27 cellular contexts compared by ENCODE assay signal in the genomic region with DNA sequence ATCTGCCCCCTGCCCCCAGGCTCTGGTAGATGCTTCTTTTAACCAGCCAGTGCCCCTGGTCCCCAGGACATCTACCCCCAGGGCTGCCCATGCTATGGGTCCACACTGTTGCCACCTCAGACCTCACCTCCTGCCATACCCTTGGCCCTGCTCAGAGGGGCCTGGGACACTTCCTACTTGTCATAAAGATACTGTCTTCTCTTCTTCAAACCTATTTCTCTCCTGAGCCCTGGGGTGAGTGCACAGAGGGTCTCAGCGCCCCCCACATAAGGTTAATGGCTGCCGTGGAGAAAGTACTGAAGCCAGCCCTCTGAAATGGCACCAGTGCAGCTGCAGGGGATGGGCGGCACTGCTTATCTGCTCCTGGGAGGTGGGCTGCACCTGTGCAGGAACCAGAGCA.
"Had no signal": no experiment of that assay in that cellular context is flagged by ENCODE, and none has a peak within 500 bp of the region (broad histone marks: within the 10 kb centered on the region; RNA-seq: fewer than 3 reads in every experiment).

No MANE protein-coding gene starts in this region.

- H3K4me3 ChIP-seq: left lung, lower lobe of right lung, pancreas, psoas muscle, skin epidermis, stomach, testis, thyroid gland, transverse colon, upper lobe of left lung, vagina had no signal

- H3K27ac Mint-ChIP-seq: mesothelial cell of epicardium; natural killer cell treated with Interleukin-12 subunit alpha and Interleukin-12 subunit beta and Interleukin-15 and Interleukin-18, amount 100 ng/mL, for 72 hours; stimulated activated naive B cell treated with anti-CD40 and anti-IgM and Interleukin-4, amounts not matched to agents 10 μg/mL and 1 μg/mL and 100 μg/mL, for 72 hours had no signal

- H3K27ac ChIP-seq: lower lobe of right lung, pancreas, psoas muscle, skin epidermis, stomach, testis, thyroid gland, transverse colon, vagina had no signal

- H3K27me3 ChIP-seq: left lung, pancreas, stomach, testis, thyroid gland, transverse colon, upper lobe of left lung, vagina had no signal

- H3K36me3 Mint-ChIP-seq: mesothelial cell of epicardium; naive thymus-derived CD4-positive, alpha-beta T cell; natural killer cell treated with Interleukin-12 subunit alpha and Interleukin-12 subunit beta and Interleukin-15 and Interleukin-18, amount 100 ng/mL, for 72 hours; stimulated activated naive B cell treated with anti-CD40 and anti-IgM and Interleukin-4, amounts not matched to agents 10 μg/mL and 1 μg/mL and 100 μg/mL, for 72 hours had no signal

- H3K9me3 ChIP-seq: left lung, lower lobe of right lung, pancreas, psoas muscle, stomach, testis, thyroid gland, transverse colon, upper lobe of left lung, vagina had no signal

- H3K9me3 Mint-ChIP-seq: mesothelial cell of epicardium; natural killer cell treated with Interleukin-12 subunit alpha and Interleukin-12 subunit beta and Interleukin-15 and Interleukin-18, amount 100 ng/mL, for 72 hours had no signal

- H3K4me1 Mint-ChIP-seq: stimulated activated naive B cell treated with anti-CD40 and anti-IgM and Interleukin-4, amounts not matched to agents 10 μg/mL and 1 μg/mL and 100 μg/mL, for 72 hours had no signal

- DNase-seq: hippocampal formation; kidney glomerular epithelial cell; left cardiac atrium; left lung; lower lobe of right lung; mammary epithelial cell; mesenchymal stem cell; naive thymus-derived CD4-positive, alpha-beta T cell; nucleus accumbens; pancreas; psoas muscle; stimulated activated CD4-positive, alpha-beta T cell treated with anti-CD3 and anti-CD28 coated beads, Interleukin-12 subunit alpha, Interleukin-12 subunit beta, amount 100 ng/mL, for 4 hours; stimulated activated CD4-positive, alpha-beta T cell treated with anti-CD3 and anti-CD28 coated beads, Interleukin-15, amount 100 ng/mL, for 24 hours; stimulated activated CD4-positive, alpha-beta T cell treated with anti-CD3 and anti-CD28 coated beads, Interleukin-2, amount 100 ng/mL, for 24 hours; stimulated activated CD4-positive, alpha-beta T cell treated with anti-CD3 and anti-CD28 coated beads, Interleukin-4, amount 100 ng/mL, for 1 hour; stimulated activated naive B cell treated with anti-CD40 and anti-IgM and Interleukin-4, amounts not matched to agents 10 μg/mL and 1 μg/mL and 100 μg/mL, for 72 hours; stimulated activated naive CD8-positive, alpha-beta T cell treated with anti-CD3 and anti-CD28 coated beads, Interleukin-15, Interleukin-2, amounts not matched to agents 100 U/mL and 50 U/mL, for 24 hours; stomach; testis; thyroid gland; transverse colon; upper lobe of left lung had no signal

- H3K4me1 ChIP-seq: testis, vagina had no signal

- H3K36me3 ChIP-seq: left lung, lower lobe of right lung, pancreas, stomach, thyroid gland, transverse colon, upper lobe of left lung, vagina had no signal

- FAIRE-seq: keratinocyte, pancreas had no signal

- H3K4me3 Mint-ChIP-seq: mesothelial cell of epicardium; naive thymus-derived CD4-positive, alpha-beta T cell; natural killer cell treated with Interleukin-12 subunit alpha and Interleukin-12 subunit beta and Interleukin-15 and Interleukin-18, amount 100 ng/mL, for 72 hours; stimulated activated naive B cell treated with anti-CD40 and anti-IgM and Interleukin-4, amounts not matched to agents 10 μg/mL and 1 μg/mL and 100 μg/mL, for 72 hours had no signal
